8 cellular contexts compared by ENCODE assay signal in the genomic region with DNA sequence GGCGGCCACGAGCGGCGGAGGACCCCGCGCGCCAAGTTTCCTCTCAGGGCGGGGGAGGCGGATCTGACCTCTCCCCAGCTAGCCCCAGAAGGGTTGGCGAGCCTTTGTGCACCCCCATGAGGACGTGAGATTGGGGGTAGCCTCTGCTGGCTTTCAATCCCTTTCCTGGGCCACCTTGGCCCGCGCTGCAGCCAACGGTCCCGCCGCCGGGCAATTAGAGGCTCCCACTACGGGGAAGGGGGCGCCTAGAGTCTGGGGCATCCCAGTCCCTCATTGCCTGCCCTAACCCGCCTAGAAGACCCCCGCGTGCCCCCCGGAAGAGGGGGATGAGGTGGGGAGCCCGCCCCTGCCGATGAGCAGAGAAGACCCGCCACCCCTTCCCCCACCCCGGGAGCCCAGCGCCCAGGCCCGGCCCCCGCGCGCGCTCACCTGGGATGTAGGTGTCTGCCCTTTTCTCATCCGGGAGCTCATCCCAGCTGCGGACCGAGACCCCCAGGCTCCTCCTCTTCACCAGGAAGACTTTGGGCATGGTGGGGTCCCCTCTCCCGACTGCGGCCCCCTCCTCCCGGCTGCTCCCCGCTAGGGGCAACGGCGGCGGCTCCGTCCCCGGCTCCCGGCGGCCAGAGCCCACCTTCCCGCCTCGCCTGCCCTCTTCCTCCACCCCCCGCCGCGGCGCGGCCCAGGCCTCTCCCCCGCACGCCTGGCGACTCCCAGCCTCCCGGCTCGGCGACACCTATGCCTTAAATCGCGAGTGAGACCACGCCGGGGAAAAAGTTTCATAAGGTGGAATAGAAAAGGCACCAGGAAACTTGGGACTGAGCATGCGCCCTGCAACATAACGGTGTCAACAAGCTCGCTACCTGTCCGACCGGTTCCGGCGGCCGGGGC. TPM values are rescaled to one million over a fixed set of nuclear protein-coding genes. Genes with fewer than 3 reads are reported as not detected.
A peak's percentile ranks its signal among the peaks of the same experiment; 100 is the strongest.
DNase-seq lines count a peak whose midpoint lies in the region; ATAC-seq, FAIRE-seq and TF ChIP-seq lines count a peak whose summit lies in the region.

Gene OVOL2 (minus strand): TSS at position 811 of the 888 bp plus-strand sequence. CDS start 282 bp downstream, at position 529.

- no peak for DNase-seq in T-helper 2 cell treated with Interferon-gamma antibody and Interleukin-4, amounts not matched to agents 5 μg/mL and 100 μg/mL, for 36 hours (ENCODE audit: low spot score)
- DNase-seq in T-helper 2 cell = no peak
- peak; percentile 89 for DNase-seq in NCI-H526 treated with DMSO at 0.1 percent for 48 hours (lab: John Stamatoyannopoulos, UW)
- DNase-seq in endothelial cell of umbilical vein (ENCODE audit: low read depth, low spot score) = no peak
- DNase-seq in osteoblast (ENCODE audit: insufficient read length, low spot score, missing footprints) = peak; percentile 86
- DNase-seq in activated effector memory CD4-positive, alpha-beta T cell treated with Interleukin-2 at 50 U/mL for 16 hours = no peak

- H3K27ac Mint-ChIP-seq in T-helper 2 cell treated with Interferon-gamma antibody and Interleukin-4, amounts not matched to agents 5 μg/mL and 100 μg/mL, for 36 hours = no peak within 1 kb of the TSS

- no TSS peak for BruUV-seq in endothelial cell of umbilical vein (replicated peaks; lab: Mats Ljungman, UMichigan)

- TF ChIP-seq CTCF in endothelial cell of umbilical vein (IDR thresholded peaks at IDR 0.05; ENCODE audit: extremely low read depth in 1 of 2, insufficient read depth in 1 of 2, low read depth in 1 of 2, low read length in 2 of 2) (no peak), osteoblast (IDR thresholded peaks at IDR 0.05; ENCODE audit: extremely low read depth, low read depth, low read length) (no peak)

- H3K27me3 Mint-ChIP-seq in T-helper 2 cell treated with Interferon-gamma antibody and Interleukin-4, amounts not matched to agents 5 μg/mL and 100 μg/mL, for 36 hours (ENCODE audit: low read depth) = peaks cover 66% of the 10 kb centered on the region

- no peaks in the 10 kb centered on the region for H3K36me3 Mint-ChIP-seq in T-helper 2 cell treated with Interferon-gamma antibody and Interleukin-4, amounts not matched to agents 5 μg/mL and 100 μg/mL, for 36 hours (ENCODE audit: low read depth)

- no peak within 1 kb of the TSS for H3K9ac ChIP-seq in endothelial cell of umbilical vein (replicated peaks; ENCODE audit: extremely low read depth, insufficient read depth, low read length)

- no peak for ATAC-seq in HG03135 (IDR thresholded peaks at IDR 0.05; ENCODE audit: unreplicated experiment)
- no peak for ATAC-seq in GM21737 (IDR thresholded peaks at IDR 0.05; ENCODE audit: unreplicated experiment)

- no peaks in the 10 kb centered on the region for H3K36me3 ChIP-seq in endothelial cell of umbilical vein (ENCODE audit: control insufficient read depth in 2 of 2, extremely low read depth in 1 of 2, insufficient read depth in 2 of 2, low read length in 2 of 2)
- H3K36me3 ChIP-seq in osteoblast (ENCODE audit: insufficient read depth, low read length) = no peaks in the 10 kb centered on the region

- H3K4me1 ChIP-seq in endothelial cell of umbilical vein (ENCODE audit: control insufficient read depth, extremely low read depth, insufficient read depth, low read length) (no peaks in the 10 kb centered on the region), osteoblast (ENCODE audit: insufficient read depth, low read length) (no peaks in the 10 kb centered on the region)

- H3K79me2 ChIP-seq in endothelial cell of umbilical vein (ENCODE audit: control insufficient read depth, insufficient read depth, low read length) = no peaks in the 10 kb centered on the region
- H3K79me2 ChIP-seq in osteoblast (ENCODE audit: insufficient read depth, low read length) = no peaks in the 10 kb centered on the region

- no peaks in the 10 kb centered on the region for H3K9me1 ChIP-seq in endothelial cell of umbilical vein (replicated peaks; ENCODE audit: control insufficient read depth, extremely low read depth, insufficient read depth, low read length)

- H3K27me3 ChIP-seq in endothelial cell of umbilical vein (ENCODE audit: control insufficient read depth in 2 of 2, insufficient read depth in 2 of 2, low read length in 2 of 2) = peaks cover 53 to 67% of the 10 kb centered on the region in 2 experiments
- peaks cover 73% of the 10 kb centered on the region for H3K27me3 ChIP-seq in osteoblast (ENCODE audit: insufficient read depth, low read length)

- H3K9me3 ChIP-seq in endothelial cell of umbilical vein (replicated peaks; ENCODE audit: control insufficient read depth, insufficient read depth, low read length) = no peaks in the 10 kb centered on the region
- no peaks in the 10 kb centered on the region for H3K9me3 ChIP-seq in osteoblast (ENCODE audit: low read depth, low read length)

- dilution Hi-C loops in endothelial cell of umbilical vein (cut with MboI; ENCODE audit: extremely low pct_ligation_motif_present, low sequenced_read_pairs) = no loop called here

- H3K27ac ChIP-seq in endothelial cell of umbilical vein (ENCODE audit: insufficient read depth, low read depth, low read length) (no peak within 1 kb of the TSS), osteoblast (ENCODE audit: low read depth, low read length) (no peak within 1 kb of the TSS)

- H3K4me1 Mint-ChIP-seq in T-helper 2 cell treated with Interferon-gamma antibody and Interleukin-4, amounts not matched to agents 5 μg/mL and 100 μg/mL, for 36 hours (ENCODE audit: low read depth) = peaks cover 4% of the 10 kb centered on the region

- H3K4me2 ChIP-seq in endothelial cell of umbilical vein (ENCODE audit: insufficient read depth, low read length) = peak within 1 kb of the TSS; percentile 39
- H3K4me2 ChIP-seq in osteoblast (ENCODE audit: insufficient read depth, low read length) = no peak within 1 kb of the TSS

- intact Hi-C loops in endothelial cell of umbilical vein (cut with micrococcal nuclease) = no loop called here

- TF ChIP-seq POLR2A in endothelial cell of umbilical vein (IDR thresholded peaks at IDR 0.05; ENCODE audit: low read depth, low read length) = no peak

- H3K4me3 Mint-ChIP-seq in T-helper 2 cell treated with Interferon-gamma antibody and Interleukin-4, amounts not matched to agents 5 μg/mL and 100 μg/mL, for 36 hours = peak within 1 kb of the TSS; percentile 65

- CTCF ChIA-PET in endothelial cell of umbilical vein (lab: Charles Lee) = no interaction called here

- no peaks in the 10 kb centered on the region for H3K9me3 Mint-ChIP-seq in T-helper 2 cell treated with Interferon-gamma antibody and Interleukin-4, amounts not matched to agents 5 μg/mL and 100 μg/mL, for 36 hours

- no peaks in the 10 kb centered on the region for H4K20me1 ChIP-seq in endothelial cell of umbilical vein (replicated peaks; ENCODE audit: control insufficient read depth, extremely low read depth, insufficient read depth, low read length)
- H4K20me1 ChIP-seq in osteoblast (ENCODE audit: insufficient read depth, low read length) = no peaks in the 10 kb centered on the region

- no peak for FAIRE-seq in endothelial cell of umbilical vein (lab: Jason Lieb, UNC)

- H3K4me3 ChIP-seq in endothelial cell of umbilical vein (replicated peaks in 1 of 3; ENCODE audit: insufficient read depth in 1 of 3, low read depth in 1 of 3, low read length in 3 of 3) = no peak within 1 kb of the TSS
- H3K4me3 ChIP-seq in osteoblast (ENCODE audit: insufficient read depth, low read length) = no peak within 1 kb of the TSS

- POLR2A ChIA-PET in endothelial cell of umbilical vein (lab: Charles Lee) = no interaction called here

- H2AFZ ChIP-seq in endothelial cell of umbilical vein (ENCODE audit: low read depth, low read length) = no peak within 1 kb of the TSS
- H2AFZ ChIP-seq in osteoblast (ENCODE audit: low read length) = no peak within 1 kb of the TSS

TF ChIP-seq in endothelial cell of umbilical vein, 7 proteins besides CTCF, POLR2A, EP300 and RAD21:
- TF ChIP-seq MAX (IDR thresholded peaks at IDR 0.05; ENCODE audit: insufficient read depth, insufficient read length) = no peak
- no peak for TF ChIP-seq FOS (IDR thresholded peaks at IDR 0.05; ENCODE audit: borderline replicate concordance, insufficient read depth, low read length)
- peak; percentile 35 for TF ChIP-seq EZH2 (IDR thresholded peaks at IDR 0.05; ENCODE audit: borderline replicate concordance, low read depth, low read length, severe bottlenecking)
- no peak for TF ChIP-seq POLR2AphosphoS5 (IDR thresholded peaks at IDR 0.05; ENCODE audit: insufficient read depth, low read depth, low read length)
TF ChIP-seq in endothelial cell of umbilical vein: peak in this region for 1.

RNA-seq across cellular contexts. Expression of gene OVOL2, which starts in this region (rescaled TPM):
- not detected in 2 replicates for total RNA-seq in endothelial cell of umbilical vein
- not detected in 2 replicates for polyA plus RNA-seq in endothelial cell of umbilical vein
- polyA plus RNA-seq in endothelial cell of umbilical vein (2011; cell fraction: cytosol; rRNA removed) = not detected in 2 replicates
- not detected in 2 replicates for polyA plus RNA-seq in endothelial cell of umbilical vein (2011; cell fraction: nucleus; rRNA removed)
- not detected in 2 replicates for polyA plus RNA-seq in endothelial cell of umbilical vein (2012)
- not detected in 2 replicates for polyA minus RNA-seq in endothelial cell of umbilical vein
- polyA minus RNA-seq in endothelial cell of umbilical vein (2011; cell fraction: cytosol; rRNA and poly(A)+ RNA removed) = not detected
- polyA minus RNA-seq in endothelial cell of umbilical vein (2011; cell fraction: nucleus; rRNA and poly(A)+ RNA removed) = not detected in 2 replicates
- not detected in 2 replicates for total RNA-seq in osteoblast

Comparison
In these comparisons a context has a peak if more than half of its experiments do, and no peak if none do; other contexts are left out.
1. Peak in DNase-seq in osteoblast; RNA of the gene not detected or under 1 TPM.